Comparison of ENCODE assay signal across 8 cellular contexts in genomic region chr1:100250264-100250663, GRCh38. TPM values are rescaled to one million over a fixed set of nuclear protein-coding genes. Genes with fewer than 3 reads are reported as not detected.
DNase-seq lines count a peak whose midpoint lies in the region; ATAC-seq and TF ChIP-seq lines count a peak whose summit lies in the region.

No MANE protein-coding gene starts in this region.

- peak overlapping the region; percentile 84 for H3K4me3 ChIP-seq in astrocyte of the cerebellum (ENCODE audit: low read depth, low read length)
- peak overlapping the region; percentile 74 to 84 (median 80) for H3K4me3 ChIP-seq in right lobe of liver
- peak overlapping the region; percentile 95 for H3K4me3 ChIP-seq in upper lobe of right lung

- TF ChIP-seq POLR2A in right lobe of liver (IDR thresholded peaks at IDR 0.05), result no peak

- H3K4me1 Mint-ChIP-seq in activated naive CD4-positive, alpha-beta T cell treated with anti-CD3 and anti-CD28 coated beads, Interleukin-2, amount 50 U/mL, for 24 hours, result peaks cover 20% of the 10 kb centered on the region

- H3K4me1 ChIP-seq in right lobe of liver (peaks cover 0 to 15% (median 0%) of the 10 kb centered on the region in 4 donors), upper lobe of right lung (peaks cover 16% of the 10 kb centered on the region)

- no peaks in the 10 kb centered on the region for H3K27me3 ChIP-seq in right lobe of liver
- H3K27me3 ChIP-seq in upper lobe of right lung, result no peaks in the 10 kb centered on the region

- TF ChIP-seq CTCF in astrocyte of the cerebellum (IDR thresholded peaks at IDR 0.05; ENCODE audit: low read depth, low read length, missing control alignments) (no peak), right lobe of liver (IDR thresholded peaks at IDR 0.05) (no peak), upper lobe of right lung (IDR thresholded peaks at IDR 0.05) (no peak)

- no peaks in the 10 kb centered on the region for H3K36me3 Mint-ChIP-seq in activated naive CD4-positive, alpha-beta T cell treated with anti-CD3 and anti-CD28 coated beads, Interleukin-2, amount 50 U/mL, for 24 hours

- H3K36me3 ChIP-seq in right lobe of liver (no peaks in the 10 kb centered on the region), upper lobe of right lung (no peaks in the 10 kb centered on the region)

- no peaks in the 10 kb centered on the region for H3K27me3 Mint-ChIP-seq in activated naive CD4-positive, alpha-beta T cell treated with anti-CD3 and anti-CD28 coated beads, Interleukin-2, amount 50 U/mL, for 24 hours

- WGBS in right lobe of liver (ENCODE audit: insufficient coverage, low coverage, low lambda C conversion rate, missing lambda C conversion rate), result 0% methylated on average over 1 of the region's 1 CpG

- H3K27ac ChIP-seq in right lobe of liver, result peak overlapping the region in 2 of 3 donors; percentile 78 to 90
- peak overlapping the region; percentile 94 for H3K27ac ChIP-seq in upper lobe of right lung

- H3K27ac Mint-ChIP-seq in activated naive CD4-positive, alpha-beta T cell treated with anti-CD3 and anti-CD28 coated beads, Interleukin-2, amount 50 U/mL, for 24 hours, result peak overlapping the region; percentile 78

- no peak for ATAC-seq in right lobe of liver
- ATAC-seq in upper lobe of right lung, result no peak
- ATAC-seq in HG03432 (IDR thresholded peaks at IDR 0.05; ENCODE audit: unreplicated experiment), result no peak

- no peak for DNase-seq in activated naive CD4-positive, alpha-beta T cell (lab: John Stamatoyannopoulos, UW)
- DNase-seq in astrocyte of the cerebellum (ENCODE audit: low read depth) (no peak), right lobe of liver (no peak), upper lobe of right lung (no peak), NCI-H526 (lab: John Stamatoyannopoulos, UW) (no peak), HCEC 1CT (no peak)

- H3K4me3 Mint-ChIP-seq in activated naive CD4-positive, alpha-beta T cell treated with anti-CD3 and anti-CD28 coated beads, Interleukin-2, amount 50 U/mL, for 24 hours, result no peak overlapping the region

- H3K9me3 ChIP-seq in right lobe of liver (no peaks in the 10 kb centered on the region), upper lobe of right lung (no peaks in the 10 kb centered on the region)

- no peaks in the 10 kb centered on the region for H3K9me3 Mint-ChIP-seq in activated naive CD4-positive, alpha-beta T cell treated with anti-CD3 and anti-CD28 coated beads, Interleukin-2, amount 50 U/mL, for 24 hours

- intact Hi-C loops in right lobe of liver (cut with DNase I), result no loop called here
- intact Hi-C loops in upper lobe of right lung (cut with DNase I), result no loop called here

- in situ Hi-C loops in astrocyte of the cerebellum (cut with HindIII; ENCODE audit: low sequenced_read_pairs), result no loop called here

RNA-seq across cellular contexts. Expression of gene DBT, which starts 0.6 kb away (rescaled TPM):
- 10 to 100 TPM in 4 of 6 experiments, 1 to 10 TPM in 2; 5.1 to 32.5 (median 18.2) TPM for total RNA-seq in right lobe of liver
- total RNA-seq in upper lobe of right lung, result 15.7 TPM

RNA-seq across cellular contexts. Expression of gene RTCA, which starts 15.8 kb away (rescaled TPM):
- total RNA-seq in right lobe of liver (10 to 100 TPM; 12.5 to 20.1 (median 14.7) TPM), upper lobe of right lung (27.7 TPM)
